Comparison of ENCODE assay signal across 18 cellular contexts in the genomic region with DNA sequence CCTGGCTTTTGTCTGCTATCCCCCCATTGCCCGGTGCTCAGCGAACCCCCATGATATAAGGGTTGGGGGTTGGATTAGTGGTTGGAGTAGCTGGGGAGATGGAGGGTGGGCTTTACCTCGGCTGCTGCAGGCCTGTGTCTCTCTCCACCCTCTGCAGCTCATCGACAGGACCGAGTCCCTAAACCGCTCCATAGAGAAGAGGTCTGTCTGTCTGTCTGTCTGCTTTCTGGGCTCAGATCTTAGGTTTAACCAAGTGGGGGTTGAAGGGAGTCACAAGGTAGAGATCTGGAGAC. TPM values are rescaled to one million over a fixed set of nuclear protein-coding genes. Genes with fewer than 3 reads are reported as not detected.
DNase-seq lines count a peak whose midpoint lies in the region; ATAC-seq and TF ChIP-seq lines count a peak whose summit lies in the region.
"Had no signal": no experiment of that assay in that cellular context is flagged by ENCODE, and none has a peak within 500 bp of the region (broad histone marks: within the 10 kb centered on the region; RNA-seq: fewer than 3 reads in every experiment).

No MANE protein-coding gene starts in this region.

- no peaks in the 10 kb centered on the region for H3K9me3 Mint-ChIP-seq in activated naive CD4-positive, alpha-beta T cell treated with anti-CD3 and anti-CD28 coated beads, Interleukin-2, amount 10 ng/mL, durations not matched to agents 7 days and 5 days
- H3K9me3 Mint-ChIP-seq: CD8-positive, alpha-beta T cell; H9 had no signal

- no peak overlapping the region for H3K4me3 Mint-ChIP-seq in activated naive CD4-positive, alpha-beta T cell treated with anti-CD3 and anti-CD28 coated beads, Interleukin-2, amount 10 ng/mL, durations not matched to agents 7 days and 5 days
- H3K4me3 Mint-ChIP-seq: CD8-positive, alpha-beta T cell; H9 had no signal

- TF ChIP-seq CTCF in RWPE1 (conservative IDR thresholded peaks at IDR 0.05; ENCODE audit: low read depth) (no peak), upper lobe of right lung (IDR thresholded peaks at IDR 0.05) (no peak)

- peak; percentile 15 for DNase-seq in activated naive CD4-positive, alpha-beta T cell treated with anti-CD3 and anti-CD28 coated beads, Interleukin-2, amount 10 ng/mL, durations not matched to agents 7 days and 5 days
- no peak for DNase-seq in activated naive CD4-positive, alpha-beta T cell (lab: John Stamatoyannopoulos, UW)
- DNase-seq in RWPE1 (ENCODE audit: low spot score) (no peak), mesenteric fat pad (ENCODE audit: low spot score) (peak; percentile 39), upper lobe of right lung (peak; percentile 36), dermis blood vessel endothelial cell (no peak), hepatic stellate cell (ENCODE audit: low spot score) (no peak)
- no peak for DNase-seq in activated CD4-positive, CD25-positive, alpha-beta regulatory T cell treated with anti-CD3 and anti-CD28 coated beads, Interleukin-2, amount 50 U/mL, for 72 hours
- DNase-seq: ACHN; CD8-positive, alpha-beta T cell; COR-L47; DND-41; GF-D8; GOT3; H9 had no signal

- CTCF ChIA-PET in activated naive CD4-positive, alpha-beta T cell treated with anti-CD3 and anti-CD28 coated beads, Interleukin-2, amount 10 ng/mL, durations not matched to agents 7 days and 5 days (lab: Charles Lee) = no interaction called here
- CTCF ChIA-PET in RWPE1 (lab: Yijun Ruan, JAX) = interaction anchor here (0.6 to 2.5 kb wide), 2 partner anchors 33 to 58 kb away, joined by 5 to 11 read pairs; no protein-coding TSS in a partner anchor

- H3K27ac Mint-ChIP-seq in activated naive CD4-positive, alpha-beta T cell treated with anti-CD3 and anti-CD28 coated beads, Interleukin-2, amount 10 ng/mL, durations not matched to agents 7 days and 5 days = no peak overlapping the region
- H3K27ac Mint-ChIP-seq: CD8-positive, alpha-beta T cell; H9 had no signal

- H3K4me1 ChIP-seq in upper lobe of right lung = peaks cover 5% of the 10 kb centered on the region

- POLR2A ChIA-PET in RWPE1 (lab: Yijun Ruan, JAX; ENCODE audit: low non-redundant PET) = no interaction called here

- no peak for ATAC-seq in upper lobe of right lung
- ATAC-seq: CD8-positive, alpha-beta T cell had no signal

- no peaks in the 10 kb centered on the region for H3K36me3 ChIP-seq in upper lobe of right lung

- H3K9me3 ChIP-seq in upper lobe of right lung = no peaks in the 10 kb centered on the region

- intact Hi-C loops in upper lobe of right lung (cut with DNase I) = no loop called here

- peak overlapping the region; percentile 100 for H3K27ac ChIP-seq in RWPE1
- H3K27ac ChIP-seq in upper lobe of right lung = no peak overlapping the region
- H3K27ac ChIP-seq: C4-2B had no signal

- H3K4me1 Mint-ChIP-seq in activated naive CD4-positive, alpha-beta T cell treated with anti-CD3 and anti-CD28 coated beads, Interleukin-2, amount 10 ng/mL, durations not matched to agents 7 days and 5 days = peaks cover 24% of the 10 kb centered on the region
- H3K4me1 Mint-ChIP-seq: H9 had no signal

- peaks cover 14% of the 10 kb centered on the region for H3K36me3 Mint-ChIP-seq in activated naive CD4-positive, alpha-beta T cell treated with anti-CD3 and anti-CD28 coated beads, Interleukin-2, amount 10 ng/mL, durations not matched to agents 7 days and 5 days

- no peaks in the 10 kb centered on the region for H3K27me3 ChIP-seq in upper lobe of right lung

- H3K4me3 ChIP-seq in upper lobe of right lung = no peak overlapping the region

- no peaks in the 10 kb centered on the region for H3K27me3 Mint-ChIP-seq in activated naive CD4-positive, alpha-beta T cell treated with anti-CD3 and anti-CD28 coated beads, Interleukin-2, amount 10 ng/mL, durations not matched to agents 7 days and 5 days

RNA-seq across cellular contexts. Expression of gene PRR33, which starts 7.6 kb away (rescaled TPM):
- total RNA-seq in mesenteric fat pad (not detected), upper lobe of right lung (not detected), dermis blood vessel endothelial cell (not detected in 2 replicates)
- total RNA-seq: A172; CD8-positive, alpha-beta T cell; H9; HT1080 had no signal

RNA-seq across cellular contexts. Expression of gene LSP1, which starts 31.2 kb away (rescaled TPM):
- total RNA-seq in mesenteric fat pad (46.4 TPM), upper lobe of right lung (78.2 TPM), dermis blood vessel endothelial cell (0.42 TPM in 1 of 2 replicates, not detected in the other)
- total RNA-seq: H9 had no signal

RNA-seq across cellular contexts. Expression of gene TNNT3, which starts 35.4 kb away (rescaled TPM):
- total RNA-seq in mesenteric fat pad = 22.9 TPM
- 0.43 TPM for total RNA-seq in upper lobe of right lung
- total RNA-seq in dermis blood vessel endothelial cell = not detected in 2 replicates
- total RNA-seq: A172, H9, HT1080 had no signal

RNA-seq across cellular contexts. Expression of gene TNNI2, which starts 45.3 kb away (rescaled TPM):
- total RNA-seq in mesenteric fat pad (0.64 TPM), upper lobe of right lung (6.9 TPM), dermis blood vessel endothelial cell (not detected in 2 replicates)
- total RNA-seq: A172, H9, HT1080 had no signal

RNA-seq across cellular contexts. Expression of gene SYT8, which starts 49.3 kb away (rescaled TPM):
- not detected for total RNA-seq in mesenteric fat pad
- total RNA-seq in upper lobe of right lung = 12.5 TPM
- not detected in 2 replicates for total RNA-seq in dermis blood vessel endothelial cell
- total RNA-seq: A172; CD8-positive, alpha-beta T cell; H9; HT1080 had no signal

Comparison
In these comparisons a context has a peak if more than half of its experiments do, and no peak if none do; other contexts are left out.
1. DNase-seq: peak in activated naive CD4-positive, alpha-beta T cell treated with anti-CD3 and anti-CD28 coated beads, Interleukin-2, amount 10 ng/mL, durations not matched to agents 7 days and 5 days (single experiment), mesenteric fat pad (single experiment) and upper lobe of right lung (single experiment); none in activated naive CD4-positive, alpha-beta T cell (0 of 4), RWPE1 (single experiment), dermis blood vessel endothelial cell (single experiment), hepatic stellate cell (single experiment) and activated CD4-positive, CD25-positive, alpha-beta regulatory T cell treated with anti-CD3 and anti-CD28 coated beads, Interleukin-2, amount 50 U/mL, for 72 hours (single experiment).
2. RNA of gene LSP1, which starts 31.2 kb away (total RNA-seq): 78.2 TPM in upper lobe of right lung (single experiment) and 46.4 TPM in mesenteric fat pad (single experiment); 0.42 TPM in dermis blood vessel endothelial cell; every median in the first group is over 10 times any median in the second.
3. RNA of gene TNNT3, which starts 35.4 kb away (total RNA-seq): 22.9 TPM in mesenteric fat pad (single experiment); 0.43 TPM in upper lobe of right lung (single experiment) and not detected in dermis blood vessel endothelial cell; every median in the first group is over 10 times any median in the second.